ENCODE assay signal across 30 cellular contexts in genomic region chr7:55592492-55592891, GRCh38.
"Had no signal": no experiment of that assay in that cellular context is flagged by ENCODE, and none has a peak within 500 bp of the region (broad histone marks: within the 10 kb centered on the region; RNA-seq: fewer than 3 reads in every experiment).

No MANE protein-coding gene starts in this region.

- H3K27me3 ChIP-seq: breast epithelium, sigmoid colon, upper lobe of right lung had no signal

- ATAC-seq: activated naive CD8-positive, alpha-beta T cell treated with anti-CD3 and anti-CD28 coated beads, Interleukin-2, amount 50 U/mL, for 24 hours; activated T-helper 17 cell treated with anti-CD3 and anti-CD28 coated beads, Interleukin-2, amount 50 U/mL, for 72 hours; upper lobe of right lung had no signal

- H3K4me3 ChIP-seq: breast epithelium, esophagus squamous epithelium, left ventricle myocardium inferior, lung, mucosa of descending colon, psoas muscle, sigmoid colon, suprapubic skin, tibial artery, upper lobe of right lung had no signal

- DNase-seq: activated CD4-positive, alpha-beta T cell treated with anti-CD3 and anti-CD28 coated beads for 4 hours; activated CD4-positive, alpha-beta T cell treated with anti-CD3 and anti-CD28 coated beads, Interleukin-2, amount 50 U/mL, for 48 hours; activated CD4-positive, CD25-positive, alpha-beta regulatory T cell; activated CD8-positive, alpha-beta memory T cell treated with anti-CD3 and anti-CD28 coated beads, Interleukin-2, amount 50 U/mL, for 48 hours; activated gamma-delta T cell treated with Interleukin-2 at 50 U/mL for 16 hours; activated naive CD8-positive, alpha-beta T cell treated with anti-CD3 and anti-CD28 coated beads, Interleukin-2, amount 50 U/mL, for 24 hours; activated T-cell treated with anti-CD3 and anti-CD28 coated beads, Interleukin-2, amount 50 U/mL, for 24 hours; amygdala; central memory CD4-positive, alpha-beta T cell; dermis blood vessel endothelial cell; effector CD4-positive, alpha-beta T cell; esophagus squamous epithelium; foreskin melanocyte; left ventricle myocardium inferior; mucosa of descending colon; psoas muscle; sigmoid colon; small intestine; stimulated activated CD4-positive, alpha-beta T cell treated with anti-CD3 and anti-CD28 coated beads, Interleukin-4, amount 100 ng/mL, for 24 hours; stimulated activated naive CD4-positive, alpha-beta T cell; T-helper 1 cell; tibial artery; upper lobe of right lung had no signal

- H2AFZ ChIP-seq: parathyroid adenoma had no signal

- H3K9ac ChIP-seq: parathyroid adenoma had no signal

- H3K27ac Mint-ChIP-seq: activated naive CD4-positive, alpha-beta T cell treated with anti-CD3 and anti-CD28 coated beads, Interleukin-2, amount 50 U/mL, for 24 hours; activated naive CD8-positive, alpha-beta T cell treated with anti-CD3 and anti-CD28 coated beads, Interleukin-2, amount 50 U/mL, for 24 hours; activated T-cell treated with anti-CD3 and anti-CD28 coated beads, Interleukin-2, amount 50 U/mL, for 24 hours; activated T-helper 17 cell treated with anti-CD3 and anti-CD28 coated beads, Interleukin-2, amount 50 U/mL, for 72 hours; T-helper 2 cell treated with Interferon-gamma antibody and Interleukin-4, amounts not matched to agents 5 μg/mL and 100 μg/mL, for 36 hours had no signal

- H3K27me3 Mint-ChIP-seq: activated naive CD4-positive, alpha-beta T cell treated with anti-CD3 and anti-CD28 coated beads, Interleukin-2, amount 50 U/mL, for 24 hours; activated naive CD8-positive, alpha-beta T cell treated with anti-CD3 and anti-CD28 coated beads, Interleukin-2, amount 50 U/mL, for 24 hours; activated T-helper 17 cell treated with anti-CD3 and anti-CD28 coated beads, Interleukin-2, amount 50 U/mL, for 72 hours had no signal

- H3K4me1 ChIP-seq: breast epithelium, parathyroid adenoma, sigmoid colon, upper lobe of right lung had no signal

- H3K79me2 ChIP-seq: parathyroid adenoma had no signal

- H3K4me3 Mint-ChIP-seq: activated naive CD4-positive, alpha-beta T cell treated with anti-CD3 and anti-CD28 coated beads, Interleukin-2, amount 50 U/mL, for 24 hours; activated naive CD8-positive, alpha-beta T cell treated with anti-CD3 and anti-CD28 coated beads, Interleukin-2, amount 50 U/mL, for 24 hours; activated T-cell treated with anti-CD3 and anti-CD28 coated beads, Interleukin-2, amount 50 U/mL, for 24 hours; activated T-helper 17 cell treated with anti-CD3 and anti-CD28 coated beads, Interleukin-2, amount 50 U/mL, for 72 hours; T-helper 2 cell treated with Interferon-gamma antibody and Interleukin-4, amounts not matched to agents 5 μg/mL and 100 μg/mL, for 36 hours had no signal

- H3K27ac ChIP-seq: breast epithelium, esophagus squamous epithelium, parathyroid adenoma, psoas muscle, sigmoid colon, suprapubic skin, tibial artery, upper lobe of right lung had no signal

- H3K36me3 Mint-ChIP-seq: activated naive CD4-positive, alpha-beta T cell treated with anti-CD3 and anti-CD28 coated beads, Interleukin-2, amount 50 U/mL, for 24 hours had no signal

- H3K9me3 Mint-ChIP-seq: activated naive CD4-positive, alpha-beta T cell treated with anti-CD3 and anti-CD28 coated beads, Interleukin-2, amount 50 U/mL, for 24 hours; activated naive CD8-positive, alpha-beta T cell treated with anti-CD3 and anti-CD28 coated beads, Interleukin-2, amount 50 U/mL, for 24 hours; activated T-cell treated with anti-CD3 and anti-CD28 coated beads, Interleukin-2, amount 50 U/mL, for 24 hours; activated T-helper 17 cell treated with anti-CD3 and anti-CD28 coated beads, Interleukin-2, amount 50 U/mL, for 72 hours; T-helper 2 cell treated with Interferon-gamma antibody and Interleukin-4, amounts not matched to agents 5 μg/mL and 100 μg/mL, for 36 hours had no signal
